19 cellular contexts compared by ENCODE assay signal in genomic region chr16:2183671-2184070, GRCh38. TPM values are rescaled to one million over a fixed set of nuclear protein-coding genes. Genes with fewer than 3 reads are reported as not detected.
A peak's percentile ranks its signal among the peaks of the same experiment; 100 is the strongest.
DNase-seq lines count a peak whose midpoint lies in the region; ATAC-seq, FAIRE-seq and TF ChIP-seq lines count a peak whose summit lies in the region.
"Had no signal": no experiment of that assay in that cellular context is flagged by ENCODE, and none has a peak within 500 bp of the region (broad histone marks: within the 10 kb centered on the region; RNA-seq: fewer than 3 reads in every experiment).

No MANE protein-coding gene starts in this region.

- peak overlapping the region in 7 of 11 experiments; percentile 21 to 70 (median 47); a peak in 13 of 22 replicates for H3K27ac ChIP-seq in BLaER1 treated with 17β-estradiol and CSF1 and Interleukin-3, amounts not matched to agents 10 nM and 100 nM
- H3K27ac ChIP-seq in K562 (ENCODE audit: extremely low read depth, low read depth, low read length): no peak overlapping the region
- H3K27ac ChIP-seq: KMS-11 had no signal

- H3K4me3 ChIP-seq in BLaER1 treated with 17β-estradiol and CSF1 and Interleukin-3, amounts not matched to agents 10 nM and 100 nM: peak overlapping the region in 7 of 10 experiments; percentile 19 to 57 (median 42); a peak in 9 of 20 replicates
- no peak overlapping the region for H3K4me3 ChIP-seq in K562

- H3K4me1 Mint-ChIP-seq in memory B cell: peaks cover 10% of the 10 kb centered on the region
- H3K4me1 Mint-ChIP-seq in activated T-helper 2 cell treated with anti-CD3 and anti-CD28 coated beads, Interferon-gamma antibody, Interleukin-2, Interleukin-4, amounts not matched to agents 10 μg/mL and 5 μg/mL and 100 μg/mL, durations not matched to agents 14 hours and 24 hours and 36 hours (ENCODE audit: low read depth): no peaks in the 10 kb centered on the region

- no peak for TF ChIP-seq CTCF in K562 (IDR thresholded peaks at IDR 0.05 in 2 of 3, conservative IDR thresholded peaks at IDR 0.05 in 1 of 3; ENCODE audit: insufficient read depth in 2 of 3, low read depth in 1 of 3, low read length in 3 of 3)

- FAIRE-seq in K562 (lab: Jason Lieb, UNC): no peak
- FAIRE-seq: A204.1, GM18507 had no signal

- ATAC-seq in K562 (no peak), memory B cell (ENCODE audit: low read depth) (peak; percentile 43), left lobe of liver (no peak)
- ATAC-seq: CD8-positive, alpha-beta T cell; HCT116 had no signal

- no peak overlapping the region for H3K27ac Mint-ChIP-seq in memory B cell
- H3K27ac Mint-ChIP-seq in activated T-helper 2 cell treated with anti-CD3 and anti-CD28 coated beads, Interferon-gamma antibody, Interleukin-2, Interleukin-4, amounts not matched to agents 10 μg/mL and 5 μg/mL and 100 μg/mL, durations not matched to agents 14 hours and 24 hours and 36 hours: no peak overlapping the region
- H3K27ac Mint-ChIP-seq: CD8-positive, alpha-beta T cell; HFFc6 had no signal

- no peaks in the 10 kb centered on the region for H3K9me3 ChIP-seq in BLaER1 treated with 17β-estradiol and CSF1 and Interleukin-3, amounts not matched to agents 10 nM and 100 nM (replicated peaks in 1 of 11)
- H3K9me3 ChIP-seq in K562 (replicated peaks; ENCODE audit: control insufficient read depth, insufficient read depth, low read depth, low read length): no peaks in the 10 kb centered on the region

- H4K20me1 ChIP-seq in BLaER1 treated with 17β-estradiol and CSF1 and Interleukin-3, amounts not matched to agents 10 nM and 100 nM: peaks cover 0 to 76% (median 37%) of the 10 kb centered on the region in 11 experiments; a peak in 16 of 22 replicates
- H4K20me1 ChIP-seq in K562 (replicated peaks; ENCODE audit: control insufficient read depth, insufficient read depth, low read length): no peaks in the 10 kb centered on the region

- intact Hi-C loops in K562 (cut with micrococcal nuclease): no loop called here
- intact Hi-C loops in activated T-helper 2 cell treated with anti-CD3 and anti-CD28 coated beads, Interferon-gamma antibody, Interleukin-2, Interleukin-4, amounts not matched to agents 10 μg/mL and 5 μg/mL and 100 μg/mL, durations not matched to agents 14 hours and 24 hours and 36 hours (cut with micrococcal nuclease): no loop called here

- H3K4me3 Mint-ChIP-seq in memory B cell: peak overlapping the region; percentile 56
- H3K4me3 Mint-ChIP-seq in activated T-helper 2 cell treated with anti-CD3 and anti-CD28 coated beads, Interferon-gamma antibody, Interleukin-2, Interleukin-4, amounts not matched to agents 10 μg/mL and 5 μg/mL and 100 μg/mL, durations not matched to agents 14 hours and 24 hours and 36 hours (ENCODE audit: low read depth): no peak overlapping the region
- H3K4me3 Mint-ChIP-seq: CD8-positive, alpha-beta T cell; HFFc6 had no signal

- H3K4me1 ChIP-seq in BLaER1 treated with 17β-estradiol and CSF1 and Interleukin-3, amounts not matched to agents 10 nM and 100 nM: peaks cover 19 to 53% (median 40%) of the 10 kb centered on the region in 10 experiments; a peak in 19 of 20 replicates
- peaks cover 2 to 87% of the 10 kb centered on the region in 2 experiments; a peak in 3 of 5 replicates for H3K4me1 ChIP-seq in K562 (replicated peaks in 1 of 2; ENCODE audit: control insufficient read depth in 2 of 2, insufficient read depth in 2 of 2, low read length in 2 of 2)

- BruUV-seq in K562 (replicated peaks; lab: Mats Ljungman, UMichigan): no TSS peak

- DNase-seq in K562 (ENCODE audit: extremely low read depth in 1 of 4, low spot score in 3 of 4): no peak
- no peak for DNase-seq in memory B cell (ENCODE audit: low spot score in 2 of 2)
- no peak for DNase-seq in A172 (ENCODE audit: low spot score)
- no peak for DNase-seq in left lobe of liver (ENCODE audit: low spot score)
- DNase-seq in activated T-helper 2 cell treated with anti-CD3 and anti-CD28 coated beads, Interferon-gamma antibody, Interleukin-2, Interleukin-4, amounts not matched to agents 10 μg/mL and 5 μg/mL and 100 μg/mL, durations not matched to agents 14 hours and 24 hours and 36 hours (ENCODE audit: low spot score): no peak
- DNase-seq: ACHN; CD8-positive, alpha-beta T cell; DMS 273 treated with DMSO at 0.1 percent for 48 hours; DMS53; DND-41; EL; GOT3; H7; HFFc6 had no signal

- 80% methylated on average over 26 of the region's 30 CpGs for WGBS in K562 (ENCODE audit: insufficient coverage, low coverage, missing lambda C conversion rate)

- in situ Hi-C loops in K562 (cut with MboI): no loop called here

- no peak for TF ChIP-seq EP300 in K562 (IDR thresholded peaks at IDR 0.05; ENCODE audit: low read length)

- no peaks in the 10 kb centered on the region for H3K27me3 Mint-ChIP-seq in memory B cell
- H3K27me3 Mint-ChIP-seq in activated T-helper 2 cell treated with anti-CD3 and anti-CD28 coated beads, Interferon-gamma antibody, Interleukin-2, Interleukin-4, amounts not matched to agents 10 μg/mL and 5 μg/mL and 100 μg/mL, durations not matched to agents 14 hours and 24 hours and 36 hours (ENCODE audit: low read depth): no peaks in the 10 kb centered on the region

- no peaks in the 10 kb centered on the region; a peak in 1 of 22 replicates for H3K27me3 ChIP-seq in BLaER1 treated with 17β-estradiol and CSF1 and Interleukin-3, amounts not matched to agents 10 nM and 100 nM
- no peaks in the 10 kb centered on the region for H3K27me3 ChIP-seq in K562 (ENCODE audit: control insufficient read depth in 2 of 2, insufficient read depth in 2 of 2, low read length in 2 of 2)

- peak overlapping the region in 8 of 11 experiments; percentile 29 to 66 (median 47); a peak in 13 of 22 replicates for H3K9ac ChIP-seq in BLaER1 treated with 17β-estradiol and CSF1 and Interleukin-3, amounts not matched to agents 10 nM and 100 nM
- H3K9ac ChIP-seq in K562 (ENCODE audit: insufficient read depth in 1 of 2, low read depth in 2 of 2, low read length in 2 of 2): no peak overlapping the region
- H3K9ac ChIP-seq: KMS-11 had no signal

- POLR2A ChIA-PET in K562 (lab: Yijun Ruan, JAX): interaction anchor here (0.9 to 1.9 kb wide), 4 partner anchors 11 to 219 kb away, joined by 3 to 6 read pairs (median 6); partner anchors contain the start of genes RPS2 and TRAF7

- no peak overlapping the region for H2AFZ ChIP-seq in K562 (ENCODE audit: low read depth, low read length)

- H3K36me3 ChIP-seq in BLaER1 treated with 17β-estradiol and CSF1 and Interleukin-3, amounts not matched to agents 10 nM and 100 nM: peaks cover 0 to 6% (median 0%) of the 10 kb centered on the region in 11 experiments; a peak in 3 of 22 replicates
- H3K36me3 ChIP-seq in K562 (ENCODE audit: control insufficient read depth, insufficient read depth, low read length): no peaks in the 10 kb centered on the region

- H3K4me2 ChIP-seq in BLaER1 treated with 17β-estradiol and CSF1 and Interleukin-3, amounts not matched to agents 10 nM and 100 nM: peak overlapping the region; percentile 70 to 93 (median 86)
- no peak overlapping the region for H3K4me2 ChIP-seq in K562 (ENCODE audit: insufficient read depth, low read length)
- H3K4me2 ChIP-seq: KMS-11 had no signal

- no peaks in the 10 kb centered on the region for H3K9me1 ChIP-seq in K562 (ENCODE audit: control insufficient read depth, insufficient read depth, low read length)

- no peaks in the 10 kb centered on the region for H3K9me3 Mint-ChIP-seq in memory B cell
- H3K9me3 Mint-ChIP-seq in activated T-helper 2 cell treated with anti-CD3 and anti-CD28 coated beads, Interferon-gamma antibody, Interleukin-2, Interleukin-4, amounts not matched to agents 10 μg/mL and 5 μg/mL and 100 μg/mL, durations not matched to agents 14 hours and 24 hours and 36 hours: no peaks in the 10 kb centered on the region
- H3K9me3 Mint-ChIP-seq: CD8-positive, alpha-beta T cell; HFFc6 had no signal

- H3K79me2 ChIP-seq in K562 (ENCODE audit: control insufficient read depth, insufficient read depth, low read length): no peaks in the 10 kb centered on the region

- no peak for TF ChIP-seq POLR2A in K562 (conservative IDR thresholded peaks at IDR 0.05)

- no peaks in the 10 kb centered on the region for H3K36me3 Mint-ChIP-seq in memory B cell
- H3K36me3 Mint-ChIP-seq in activated T-helper 2 cell treated with anti-CD3 and anti-CD28 coated beads, Interferon-gamma antibody, Interleukin-2, Interleukin-4, amounts not matched to agents 10 μg/mL and 5 μg/mL and 100 μg/mL, durations not matched to agents 14 hours and 24 hours and 36 hours (ENCODE audit: low read depth): no peaks in the 10 kb centered on the region
- H3K36me3 Mint-ChIP-seq: CD8-positive, alpha-beta T cell had no signal

- TF ChIP-seq RAD21 in K562 (CRISPR knock-in tag; conservative IDR thresholded peaks at IDR 0.05 in 1 of 2, IDR thresholded peaks at IDR 0.05 in 1 of 2): no peak

- CTCF ChIA-PET in K562 (lab: Yijun Ruan, JAX; ENCODE audit: low intra/inter-chr PET ratio): no interaction called here

RNA-seq across cellular contexts. Expression of gene CASKIN1, which starts 12.7 kb away (rescaled TPM):
- 3.2 and 16.5 TPM in 2 replicates for total RNA-seq in K562 (2011; cell fraction: chromatin; rRNA removed; ENCODE audit: low replicate concordance)
- total RNA-seq in K562 (2011; cell fraction: nucleolus; rRNA removed): 11.3 and 11.6 TPM in 2 replicates
- total RNA-seq in K562 (2011; cell fraction: nucleoplasm; rRNA removed): 3.2 and 5.9 TPM in 2 replicates
- total RNA-seq in K562 (2014; rRNA removed): 1.5 and 2.6 TPM in 2 replicates
- total RNA-seq in K562 (2014; rRNA removed; fragmentation: Illumina TruSeq; extraction: Trizol): 0.10 and 0.15 TPM in 2 replicates
- total RNA-seq in K562 (2015; rRNA removed; fragmentation: Illumina TruSeq; extraction: Trizol): 0.68 and 1.7 TPM in 2 replicates
- total RNA-seq in K562 (2021): 4.5 and 7.0 TPM in 2 replicates
- polyA plus RNA-seq in K562 (2011; rRNA removed): 0.84 and 1.9 TPM in 2 replicates
- polyA plus RNA-seq in K562 (2011; cell fraction: cytosol; rRNA removed): 1.4 and 1.9 TPM in 2 replicates
- polyA plus RNA-seq in K562 (2011; cell fraction: nucleus; rRNA removed): 6.6 and 12.7 TPM in 2 replicates
- polyA plus RNA-seq in K562 (2012): 1.7 and 2.9 TPM in 2 replicates
- 0.28 and 0.73 TPM in 2 replicates for polyA plus RNA-seq in K562 (2014; fragmentation: Illumina TruSeq; extraction: Trizol)
- not detected for polyA plus RNA-seq in K562 (2014; fragmentation: Nextera tagmentation; extraction: Ambion mirVana)
- polyA plus RNA-seq in K562 (2014; rRNA removed): 3.1 and 3.7 TPM in 2 replicates
- 0.32 and 0.90 TPM in 2 replicates for polyA minus RNA-seq in K562 (2011; rRNA and poly(A)+ RNA removed)
- polyA minus RNA-seq in K562 (2011; cell fraction: cytosol; rRNA and poly(A)+ RNA removed): 1.1 and 1.5 TPM in 2 replicates
- 2.0 and 2.2 TPM in 2 replicates for polyA minus RNA-seq in K562 (2011; cell fraction: nucleus; rRNA and poly(A)+ RNA removed)
- 0.46 and 1.5 TPM in 2 replicates for total RNA-seq in A172 (2014; rRNA removed; shearing (Covaris generic))
- total RNA-seq in left lobe of liver: 0.05 TPM
- total RNA-seq in activated T-helper 2 cell treated with anti-CD3 and anti-CD28 coated beads, Interferon-gamma antibody, Interleukin-2, Interleukin-4, amounts not matched to agents 10 μg/mL and 5 μg/mL and 100 μg/mL, durations not matched to agents 14 hours and 24 hours and 36 hours: 0.48 and 1.0 TPM in 2 replicates

RNA-seq across cellular contexts. Expression of gene MLST8, which starts 21.6 kb away (rescaled TPM):
- total RNA-seq in K562 (2011; cell fraction: chromatin; rRNA removed; ENCODE audit: low replicate concordance): 73.3 and 236 TPM in 2 replicates
- total RNA-seq in K562 (2011; cell fraction: nucleolus; rRNA removed): 205 and 257 TPM in 2 replicates
- total RNA-seq in K562 (2011; cell fraction: nucleoplasm; rRNA removed): 108 and 122 TPM in 2 replicates
- total RNA-seq in K562 (2014; rRNA removed) (83.0 and 110 TPM in 2 replicates), K562 (2014; rRNA removed; fragmentation: Illumina TruSeq; extraction: Trizol) (2.6 and 4.3 TPM in 2 replicates), K562 (2015; rRNA removed; fragmentation: Illumina TruSeq; extraction: Trizol) (15.7 and 16.0 TPM in 2 replicates), K562 (2021) (79.1 and 85.0 TPM in 2 replicates), left lobe of liver (16.9 TPM)
- polyA plus RNA-seq in K562 (2011; rRNA removed) (76.1 and 91.6 TPM in 2 replicates), K562 (2014; fragmentation: Illumina TruSeq; extraction: Trizol) (43.3 and 74.6 TPM in 2 replicates), K562 (2014; fragmentation: Nextera tagmentation; extraction: Ambion mirVana) (1 to 10 TPM; 1.5 to 9.8 TPM), K562 (2014; rRNA removed) (116 TPM in 2 replicates)
- 165 and 312 TPM in 2 replicates for polyA plus RNA-seq in K562 (2011; cell fraction: cytosol; rRNA removed)
- 329 and 477 TPM in 2 replicates for polyA plus RNA-seq in K562 (2011; cell fraction: nucleus; rRNA removed)
- 71.4 and 87.7 TPM in 2 replicates for polyA plus RNA-seq in K562 (2012)
- 19.6 and 40.3 TPM in 2 replicates for polyA minus RNA-seq in K562 (2011; rRNA and poly(A)+ RNA removed)
- polyA minus RNA-seq in K562 (2011; cell fraction: cytosol; rRNA and poly(A)+ RNA removed): 53.2 and 86.4 TPM in 2 replicates
- polyA minus RNA-seq in K562 (2011; cell fraction: nucleus; rRNA and poly(A)+ RNA removed): 96.5 and 139 TPM in 2 replicates
- 43.2 and 64.5 TPM in 2 replicates for total RNA-seq in A172 (2014; rRNA removed; shearing (Covaris generic))
- total RNA-seq in activated T-helper 2 cell treated with anti-CD3 and anti-CD28 coated beads, Interferon-gamma antibody, Interleukin-2, Interleukin-4, amounts not matched to agents 10 μg/mL and 5 μg/mL and 100 μg/mL, durations not matched to agents 14 hours and 24 hours and 36 hours: 54.3 and 56.4 TPM in 2 replicates

RNA-seq across cellular contexts. Expression of gene BRICD5, which starts 27.0 kb away (rescaled TPM):
- total RNA-seq in K562 (2011; cell fraction: chromatin; rRNA removed; ENCODE audit: low replicate concordance): 10.6 and 42.5 TPM in 2 replicates
- total RNA-seq in K562 (2011; cell fraction: nucleolus; rRNA removed): 29.7 and 34.7 TPM in 2 replicates
- 10.8 and 18.8 TPM in 2 replicates for total RNA-seq in K562 (2011; cell fraction: nucleoplasm; rRNA removed)
- total RNA-seq in K562 (2014; rRNA removed) (2.9 and 3.5 TPM in 2 replicates), K562 (2014; rRNA removed; fragmentation: Illumina TruSeq; extraction: Trizol) (0.32 and 0.40 TPM in 2 replicates), K562 (2015; rRNA removed; fragmentation: Illumina TruSeq; extraction: Trizol) (3.4 and 4.1 TPM in 2 replicates), K562 (2021) (2.0 and 4.0 TPM in 2 replicates), left lobe of liver (5.3 TPM)
- polyA plus RNA-seq in K562 (2011; rRNA removed) (1.8 and 3.2 TPM in 2 replicates), K562 (2014; fragmentation: Illumina TruSeq; extraction: Trizol) (0.49 and 3.8 TPM in 2 replicates), K562 (2014; fragmentation: Nextera tagmentation; extraction: Ambion mirVana) (under 1 TPM in 1 of 2 experiments, not detected in 1; 0.24 TPM), K562 (2014; rRNA removed) (5.1 and 15.1 TPM in 2 replicates)
- 2.8 and 13.2 TPM in 2 replicates for polyA plus RNA-seq in K562 (2011; cell fraction: cytosol; rRNA removed)
- polyA plus RNA-seq in K562 (2011; cell fraction: nucleus; rRNA removed): 33.5 and 71.7 TPM in 2 replicates
- polyA plus RNA-seq in K562 (2012): 5.8 and 14.0 TPM in 2 replicates
- 0.28 and 0.54 TPM in 2 replicates for polyA minus RNA-seq in K562 (2011; rRNA and poly(A)+ RNA removed)
- 0.57 TPM in 1 of 2 replicates, not detected in the other for polyA minus RNA-seq in K562 (2011; cell fraction: cytosol; rRNA and poly(A)+ RNA removed)
- polyA minus RNA-seq in K562 (2011; cell fraction: nucleus; rRNA and poly(A)+ RNA removed): 3.4 and 6.9 TPM in 2 replicates
- 7.0 and 7.5 TPM in 2 replicates for total RNA-seq in A172 (2014; rRNA removed; shearing (Covaris generic))
- total RNA-seq in activated T-helper 2 cell treated with anti-CD3 and anti-CD28 coated beads, Interferon-gamma antibody, Interleukin-2, Interleukin-4, amounts not matched to agents 10 μg/mL and 5 μg/mL and 100 μg/mL, durations not matched to agents 14 hours and 24 hours and 36 hours: 24.6 and 25.2 TPM in 2 replicates

RNA-seq across cellular contexts. Expression of gene TRAF7, which starts 28.1 kb away (rescaled TPM):
- 31.9 and 110 TPM in 2 replicates for total RNA-seq in K562 (2011; cell fraction: chromatin; rRNA removed; ENCODE audit: low replicate concordance)
- total RNA-seq in K562 (2011; cell fraction: nucleolus; rRNA removed): 74.5 and 76.3 TPM in 2 replicates
- total RNA-seq in K562 (2011; cell fraction: nucleoplasm; rRNA removed): 45.7 and 51.9 TPM in 2 replicates
- total RNA-seq in K562 (2014; rRNA removed) (55.5 and 79.2 TPM in 2 replicates), K562 (2014; rRNA removed; fragmentation: Illumina TruSeq; extraction: Trizol) (24.3 and 29.9 TPM in 2 replicates), K562 (2015; rRNA removed; fragmentation: Illumina TruSeq; extraction: Trizol) (42.8 and 45.9 TPM in 2 replicates), K562 (2021) (109 and 113 TPM in 2 replicates), left lobe of liver (44.2 TPM)
- polyA plus RNA-seq in K562 (2011; rRNA removed) (41.6 and 61.6 TPM in 2 replicates), K562 (2014; fragmentation: Illumina TruSeq; extraction: Trizol) (40.8 and 76.8 TPM in 2 replicates), K562 (2014; fragmentation: Nextera tagmentation; extraction: Ambion mirVana) (1 to 10 TPM; 1.1 to 1.5 TPM), K562 (2014; rRNA removed) (55.5 and 63.3 TPM in 2 replicates)
- polyA plus RNA-seq in K562 (2011; cell fraction: cytosol; rRNA removed): 63.2 and 103 TPM in 2 replicates
- polyA plus RNA-seq in K562 (2011; cell fraction: nucleus; rRNA removed): 105 and 141 TPM in 2 replicates
- 99.7 and 110 TPM in 2 replicates for polyA plus RNA-seq in K562 (2012)
- polyA minus RNA-seq in K562 (2011; rRNA and poly(A)+ RNA removed): 24.9 and 30.1 TPM in 2 replicates
- 51.2 and 66.0 TPM in 2 replicates for polyA minus RNA-seq in K562 (2011; cell fraction: cytosol; rRNA and poly(A)+ RNA removed)
- 25.8 and 29.9 TPM in 2 replicates for polyA minus RNA-seq in K562 (2011; cell fraction: nucleus; rRNA and poly(A)+ RNA removed)
- total RNA-seq in A172 (2014; rRNA removed; shearing (Covaris generic)): 97.7 and 107 TPM in 2 replicates
- total RNA-seq in activated T-helper 2 cell treated with anti-CD3 and anti-CD28 coated beads, Interferon-gamma antibody, Interleukin-2, Interleukin-4, amounts not matched to agents 10 μg/mL and 5 μg/mL and 100 μg/mL, durations not matched to agents 14 hours and 24 hours and 36 hours: 69.8 and 70.7 TPM in 2 replicates

RNA-seq across cellular contexts. Expression of gene PGP, which starts 31.0 kb away (rescaled TPM):
- 31.1 and 74.2 TPM in 2 replicates for total RNA-seq in K562 (2011; cell fraction: chromatin; rRNA removed; ENCODE audit: low replicate concordance)
- total RNA-seq in K562 (2011; cell fraction: nucleolus; rRNA removed): 69.6 and 75.5 TPM in 2 replicates
- total RNA-seq in K562 (2011; cell fraction: nucleoplasm; rRNA removed): 40.6 and 42.6 TPM in 2 replicates
- total RNA-seq in K562 (2014; rRNA removed) (57.6 and 70.2 TPM in 2 replicates), K562 (2014; rRNA removed; fragmentation: Illumina TruSeq; extraction: Trizol) (8.5 and 11.4 TPM in 2 replicates), K562 (2015; rRNA removed; fragmentation: Illumina TruSeq; extraction: Trizol) (24.1 and 26.5 TPM in 2 replicates), K562 (2021) (44.9 and 49.6 TPM in 2 replicates), left lobe of liver (7.5 TPM)
- polyA plus RNA-seq in K562 (2011; rRNA removed) (19.6 and 27.9 TPM in 2 replicates), K562 (2014; fragmentation: Illumina TruSeq; extraction: Trizol) (14.2 and 20.7 TPM in 2 replicates), K562 (2014; fragmentation: Nextera tagmentation; extraction: Ambion mirVana) (1 to 10 TPM; 1.1 to 3.0 TPM), K562 (2014; rRNA removed) (54.0 and 55.6 TPM in 2 replicates)
- 27.6 and 84.2 TPM in 2 replicates for polyA plus RNA-seq in K562 (2011; cell fraction: cytosol; rRNA removed)
- polyA plus RNA-seq in K562 (2011; cell fraction: nucleus; rRNA removed): 92.6 and 123 TPM in 2 replicates
- polyA plus RNA-seq in K562 (2012): 33.7 and 34.1 TPM in 2 replicates
- 7.3 and 7.4 TPM in 2 replicates for polyA minus RNA-seq in K562 (2011; rRNA and poly(A)+ RNA removed)
- 13.6 and 18.7 TPM in 2 replicates for polyA minus RNA-seq in K562 (2011; cell fraction: cytosol; rRNA and poly(A)+ RNA removed)
- polyA minus RNA-seq in K562 (2011; cell fraction: nucleus; rRNA and poly(A)+ RNA removed): 29.8 and 32.1 TPM in 2 replicates
- total RNA-seq in A172 (2014; rRNA removed; shearing (Covaris generic)): 35.4 and 43.4 TPM in 2 replicates
- 36.1 and 37.7 TPM in 2 replicates for total RNA-seq in activated T-helper 2 cell treated with anti-CD3 and anti-CD28 coated beads, Interferon-gamma antibody, Interleukin-2, Interleukin-4, amounts not matched to agents 10 μg/mL and 5 μg/mL and 100 μg/mL, durations not matched to agents 14 hours and 24 hours and 36 hours

Comparison
In these comparisons a context has a peak if more than half of its experiments do, and no peak if none do; other contexts are left out.
1. H3K9ac ChIP-seq: peak in BLaER1 treated with 17β-estradiol and CSF1 and Interleukin-3, amounts not matched to agents 10 nM and 100 nM (8 of 11); none in K562 (0 of 2).